In genomic region chr10:122519144-122519543, GRCh38 we compare ENCODE assay signal across 1 cellular context.
TF ChIP-seq lines count a peak whose summit lies in the region.

No MANE protein-coding gene starts in this region.

TF ChIP-seq in HepG2, 621 proteins besides CTCF, POLR2A, EP300 and RAD21 (continued from another document):
- peak; percentile 76 for TF ChIP-seq PBX2 (CRISPR knock-in tag; IDR thresholded peaks at IDR 0.05)
